In the genomic region with DNA sequence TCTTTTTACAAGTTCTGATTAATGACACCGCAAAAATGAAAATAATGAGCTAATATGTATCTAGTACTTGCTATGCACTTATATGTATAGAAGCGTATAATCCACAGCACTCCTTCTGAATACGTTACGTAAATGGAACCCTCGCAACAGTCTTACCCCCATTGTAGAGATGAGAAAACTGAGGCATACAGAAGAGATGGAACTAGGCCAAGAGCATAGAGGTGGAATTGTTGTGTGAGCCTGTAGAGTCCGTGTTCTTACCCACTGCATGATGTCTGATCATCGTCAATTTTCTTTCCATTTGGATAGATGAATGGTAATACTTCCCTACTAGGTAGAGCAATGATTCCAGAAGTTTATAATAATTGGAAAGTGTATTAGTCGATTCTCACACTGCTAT, we compare ENCODE assay signal across 3 cellular contexts.
A peak's percentile ranks its signal among the peaks of the same experiment; 100 is the strongest.
TF ChIP-seq lines count a peak whose summit lies in the region.

No MANE protein-coding gene starts in this region.

TF ChIP-seq in HepG2, 621 proteins besides CTCF, POLR2A, EP300 and RAD21:
- TF ChIP-seq STAT6 (CRISPR knock-in tag; IDR thresholded peaks at IDR 0.05; ENCODE audit: borderline replicate concordance) (no peak), ZNF629 (CRISPR knock-in tag; conservative IDR thresholded peaks at IDR 0.05) (peak; percentile 86)
TF ChIP-seq in HepG2: peak in this region for 1.

TF ChIP-seq in K562, 482 proteins besides CTCF, POLR2A, EP300 and RAD21:
- TF ChIP-seq CBX3 (IDR thresholded peaks at IDR 0.05; ENCODE audit: borderline replicate concordance in 1 of 2, low read length in 2 of 2) (no peak), RBM25 (IDR thresholded peaks at IDR 0.05; ENCODE audit: low read depth, low read length, severe bottlenecking) (peak; percentile 71)

TF ChIP-seq in H1, 55 proteins besides CTCF, POLR2A, EP300 and RAD21:
- TF ChIP-seq POU5F1 (IDR thresholded peaks at IDR 0.05; ENCODE audit: low read depth, low read length) (no peak), KDM1A (IDR thresholded peaks at IDR 0.05; ENCODE audit: borderline replicate concordance, low read length) (0 out of 2 replicates have a peak, but pooled peaks have one; percentile 19)
